Comparison of ENCODE assay signal across 1 cellular context in the genomic region with DNA sequence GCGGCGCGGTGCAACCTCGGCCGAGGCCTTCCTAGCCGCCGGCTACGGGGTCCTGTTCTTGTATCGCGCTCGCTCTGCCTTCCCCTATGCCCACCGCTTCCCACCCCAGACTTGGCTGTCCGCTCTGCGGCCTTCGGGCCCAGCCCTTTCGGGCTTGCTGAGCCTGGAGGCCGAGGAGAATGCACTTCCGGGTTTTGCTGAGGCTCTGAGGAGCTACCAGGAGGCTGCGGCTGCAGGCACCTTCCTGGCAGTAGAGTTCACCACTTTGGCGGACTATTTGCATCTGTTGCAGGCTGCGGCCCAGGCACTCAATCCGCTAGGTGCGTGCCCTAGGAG.
A peak's percentile ranks its signal among the peaks of the same experiment; 100 is the strongest.
TF ChIP-seq lines count a peak whose summit lies in the region.

No MANE protein-coding gene starts in this region.

TF ChIP-seq in K562, 482 proteins besides CTCF, POLR2A, EP300 and RAD21 (continues in another document):
- TF ChIP-seq HCFC1 (IDR thresholded peaks at IDR 0.05; ENCODE audit: low read depth, low read length) = no peak
- no peak for TF ChIP-seq BHLHE40 (IDR thresholded peaks at IDR 0.05; ENCODE audit: low read length)
- TF ChIP-seq, protein P1, sequence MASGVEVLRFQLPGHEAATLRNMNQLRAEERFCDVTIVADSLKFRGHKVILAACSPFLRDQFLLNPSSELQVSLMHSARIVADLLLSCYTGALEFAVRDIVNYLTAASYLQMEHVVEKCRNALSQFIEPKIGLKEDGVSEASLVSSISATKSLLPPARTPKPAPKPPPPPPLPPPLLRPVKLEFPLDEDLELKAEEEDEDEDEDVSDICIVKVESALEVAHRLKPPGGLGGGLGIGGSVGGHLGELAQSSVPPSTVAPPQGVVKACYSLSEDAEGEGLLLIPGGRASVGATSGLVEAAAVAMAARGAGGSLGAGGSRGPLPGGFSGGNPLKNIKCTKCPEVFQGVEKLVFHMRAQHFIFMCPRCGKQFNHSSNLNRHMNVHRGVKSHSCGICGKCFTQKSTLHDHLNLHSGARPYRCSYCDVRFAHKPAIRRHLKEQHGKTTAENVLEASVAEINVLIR (CRISPR knock-in tag; IDR thresholded peaks at IDR 0.05) = no peak
- TF ChIP-seq PHF8 (IDR thresholded peaks at IDR 0.05; ENCODE audit: borderline replicate concordance, low read length) = peak; percentile 39
- TF ChIP-seq RBFOX2 (IDR thresholded peaks at IDR 0.05; ENCODE audit: low read depth, low read length) = peak; percentile 82
- TF ChIP-seq SMARCA5 (IDR thresholded peaks at IDR 0.05) = no peak
- TF ChIP-seq MEF2A (IDR thresholded peaks at IDR 0.05; ENCODE audit: control insufficient read depth, low read depth, low read length) = no peak
- TF ChIP-seq ATF7 (IDR thresholded peaks at IDR 0.05) = no peak; the same call in 1 of the 2 replicates
- TF ChIP-seq, protein P2, sequence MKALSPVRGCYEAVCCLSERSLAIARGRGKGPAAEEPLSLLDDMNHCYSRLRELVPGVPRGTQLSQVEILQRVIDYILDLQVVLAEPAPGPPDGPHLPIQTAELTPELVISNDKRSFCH (CRISPR knock-in tag; IDR thresholded peaks at IDR 0.05) = no peak
- TF ChIP-seq, protein P2 (tag; IDR thresholded peaks at IDR 0.05) = no peak
- TF ChIP-seq ZNF311 (CRISPR knock-in tag; IDR thresholded peaks at IDR 0.05) = no peak
- TF ChIP-seq ZFP30 (CRISPR knock-in tag; IDR thresholded peaks at IDR 0.05; ENCODE audit: borderline replicate concordance) = no peak
- TF ChIP-seq, protein P3, sequence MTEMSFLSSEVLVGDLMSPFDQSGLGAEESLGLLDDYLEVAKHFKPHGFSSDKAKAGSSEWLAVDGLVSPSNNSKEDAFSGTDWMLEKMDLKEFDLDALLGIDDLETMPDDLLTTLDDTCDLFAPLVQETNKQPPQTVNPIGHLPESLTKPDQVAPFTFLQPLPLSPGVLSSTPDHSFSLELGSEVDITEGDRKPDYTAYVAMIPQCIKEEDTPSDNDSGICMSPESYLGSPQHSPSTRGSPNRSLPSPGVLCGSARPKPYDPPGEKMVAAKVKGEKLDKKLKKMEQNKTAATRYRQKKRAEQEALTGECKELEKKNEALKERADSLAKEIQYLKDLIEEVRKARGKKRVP (CRISPR knock-in tag; IDR thresholded peaks at IDR 0.05) = no peak
- peak; percentile 76 for TF ChIP-seq POLR2G (IDR thresholded peaks at IDR 0.05; ENCODE audit: low read depth, low read length)
- TF ChIP-seq TAF1 (IDR thresholded peaks at IDR 0.05; ENCODE audit: control insufficient read depth, extremely low read depth, insufficient read depth, low read length, severe bottlenecking) = peak; percentile 11
- TF ChIP-seq U2AF2 (optimal IDR thresholded peaks at IDR 0.05; ENCODE audit: low read depth, low read length) = no peak
- TF ChIP-seq ETV1 (tag; conservative IDR thresholded peaks at IDR 0.05; ENCODE audit: low read depth) = peak; percentile 51; the same call in 1 of the 2 replicates
- no peak for TF ChIP-seq ZKSCAN8 (CRISPR knock-in tag; IDR thresholded peaks at IDR 0.05)
- 0 out of 2 replicates have a peak, but pooled peaks have one; percentile 1 for TF ChIP-seq PML (IDR thresholded peaks at IDR 0.05; ENCODE audit: low read length)
- TF ChIP-seq, protein P4, sequence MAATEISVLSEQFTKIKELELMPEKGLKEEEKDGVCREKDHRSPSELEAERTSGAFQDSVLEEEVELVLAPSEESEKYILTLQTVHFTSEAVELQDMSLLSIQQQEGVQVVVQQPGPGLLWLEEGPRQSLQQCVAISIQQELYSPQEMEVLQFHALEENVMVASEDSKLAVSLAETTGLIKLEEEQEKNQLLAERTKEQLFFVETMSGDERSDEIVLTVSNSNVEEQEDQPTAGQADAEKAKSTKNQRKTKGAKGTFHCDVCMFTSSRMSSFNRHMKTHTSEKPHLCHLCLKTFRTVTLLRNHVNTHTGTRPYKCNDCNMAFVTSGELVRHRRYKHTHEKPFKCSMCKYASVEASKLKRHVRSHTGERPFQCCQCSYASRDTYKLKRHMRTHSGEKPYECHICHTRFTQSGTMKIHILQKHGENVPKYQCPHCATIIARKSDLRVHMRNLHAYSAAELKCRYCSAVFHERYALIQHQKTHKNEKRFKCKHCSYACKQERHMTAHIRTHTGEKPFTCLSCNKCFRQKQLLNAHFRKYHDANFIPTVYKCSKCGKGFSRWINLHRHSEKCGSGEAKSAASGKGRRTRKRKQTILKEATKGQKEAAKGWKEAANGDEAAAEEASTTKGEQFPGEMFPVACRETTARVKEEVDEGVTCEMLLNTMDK (IDR thresholded peaks at IDR 0.05; ENCODE audit: borderline replicate concordance, insufficient read depth, low read depth, low read length, poor library complexity, severe bottlenecking) = no peak
- no peak; the same call in 1 of the 2 replicates for TF ChIP-seq TAF7 (tag; IDR thresholded peaks at IDR 0.05)
- no peak for TF ChIP-seq BCOR (IDR thresholded peaks at IDR 0.05)
- no peak for TF ChIP-seq THRAP3 (IDR thresholded peaks at IDR 0.05; ENCODE audit: borderline replicate concordance)
- no peak for TF ChIP-seq BCL6 (CRISPR knock-in tag; IDR thresholded peaks at IDR 0.05)
- no peak for TF ChIP-seq NR2C2 (CRISPR knock-in tag; IDR thresholded peaks at IDR 0.05)
- TF ChIP-seq NR2C2 (tag; IDR thresholded peaks at IDR 0.05) = peak; percentile 84
- no peak for TF ChIP-seq SMARCA4 (IDR thresholded peaks at IDR 0.05)
- no peak for TF ChIP-seq IRF2 (CRISPR knock-in tag; IDR thresholded peaks at IDR 0.05)
- TF ChIP-seq, protein P5, sequence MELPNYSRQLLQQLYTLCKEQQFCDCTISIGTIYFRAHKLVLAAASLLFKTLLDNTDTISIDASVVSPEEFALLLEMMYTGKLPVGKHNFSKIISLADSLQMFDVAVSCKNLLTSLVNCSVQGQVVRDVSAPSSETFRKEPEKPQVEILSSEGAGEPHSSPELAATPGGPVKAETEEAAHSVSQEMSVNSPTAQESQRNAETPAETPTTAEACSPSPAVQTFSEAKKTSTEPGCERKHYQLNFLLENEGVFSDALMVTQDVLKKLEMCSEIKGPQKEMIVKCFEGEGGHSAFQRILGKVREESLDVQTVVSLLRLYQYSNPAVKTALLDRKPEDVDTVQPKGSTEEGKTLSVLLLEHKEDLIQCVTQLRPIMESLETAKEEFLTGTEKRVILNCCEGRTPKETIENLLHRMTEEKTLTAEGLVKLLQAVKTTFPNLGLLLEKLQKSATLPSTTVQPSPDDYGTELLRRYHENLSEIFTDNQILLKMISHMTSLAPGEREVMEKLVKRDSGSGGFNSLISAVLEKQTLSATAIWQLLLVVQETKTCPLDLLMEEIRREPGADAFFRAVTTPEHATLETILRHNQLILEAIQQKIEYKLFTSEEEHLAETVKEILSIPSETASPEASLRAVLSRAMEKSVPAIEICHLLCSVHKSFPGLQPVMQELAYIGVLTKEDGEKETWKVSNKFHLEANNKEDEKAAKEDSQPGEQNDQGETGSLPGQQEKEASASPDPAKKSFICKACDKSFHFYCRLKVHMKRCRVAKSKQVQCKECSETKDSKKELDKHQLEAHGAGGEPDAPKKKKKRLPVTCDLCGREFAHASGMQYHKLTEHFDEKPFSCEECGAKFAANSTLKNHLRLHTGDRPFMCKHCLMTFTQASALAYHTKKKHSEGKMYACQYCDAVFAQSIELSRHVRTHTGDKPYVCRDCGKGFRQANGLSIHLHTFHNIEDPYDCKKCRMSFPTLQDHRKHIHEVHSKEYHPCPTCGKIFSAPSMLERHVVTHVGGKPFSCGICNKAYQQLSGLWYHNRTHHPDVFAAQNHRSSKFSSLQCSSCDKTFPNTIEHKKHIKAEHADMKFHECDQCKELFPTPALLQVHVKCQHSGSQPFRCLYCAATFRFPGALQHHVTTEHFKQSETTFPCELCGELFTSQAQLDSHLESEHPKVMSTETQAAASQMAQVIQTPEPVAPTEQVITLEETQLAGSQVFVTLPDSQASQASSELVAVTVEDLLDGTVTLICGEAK (IDR thresholded peaks at IDR 0.05) = 0 out of 2 replicates have a peak, but pooled peaks have one; percentile 36
- TF ChIP-seq, protein P5 (CRISPR knock-in tag; IDR thresholded peaks at IDR 0.05) = no peak
- peak; percentile 34 for TF ChIP-seq RBBP5 (IDR thresholded peaks at IDR 0.05; ENCODE audit: borderline replicate concordance, insufficient read depth, low read length, poor library complexity, severe bottlenecking)
- TF ChIP-seq NUFIP1 (IDR thresholded peaks at IDR 0.05; ENCODE audit: partially characterized antibody) = no peak
- TF ChIP-seq CHD2 (IDR thresholded peaks at IDR 0.05; ENCODE audit: low read depth, low read length) = no peak
- TF ChIP-seq SP2 (IDR thresholded peaks at IDR 0.05; ENCODE audit: extremely low read depth, low read depth, low read length, poor library complexity, severe bottlenecking) = no peak
- no peak for TF ChIP-seq HMG20B (CRISPR knock-in tag; IDR thresholded peaks at IDR 0.05)
- TF ChIP-seq ZSCAN32 (CRISPR knock-in tag; IDR thresholded peaks at IDR 0.05) = no peak
- TF ChIP-seq SMARCE1 (IDR thresholded peaks at IDR 0.05) = no peak
- no peak for TF ChIP-seq SNIP1 (IDR thresholded peaks at IDR 0.05; ENCODE audit: low read depth)
- TF ChIP-seq ZNF408 (CRISPR knock-in tag; IDR thresholded peaks at IDR 0.05; ENCODE audit: low read depth) = no peak
- TF ChIP-seq, protein P6, sequence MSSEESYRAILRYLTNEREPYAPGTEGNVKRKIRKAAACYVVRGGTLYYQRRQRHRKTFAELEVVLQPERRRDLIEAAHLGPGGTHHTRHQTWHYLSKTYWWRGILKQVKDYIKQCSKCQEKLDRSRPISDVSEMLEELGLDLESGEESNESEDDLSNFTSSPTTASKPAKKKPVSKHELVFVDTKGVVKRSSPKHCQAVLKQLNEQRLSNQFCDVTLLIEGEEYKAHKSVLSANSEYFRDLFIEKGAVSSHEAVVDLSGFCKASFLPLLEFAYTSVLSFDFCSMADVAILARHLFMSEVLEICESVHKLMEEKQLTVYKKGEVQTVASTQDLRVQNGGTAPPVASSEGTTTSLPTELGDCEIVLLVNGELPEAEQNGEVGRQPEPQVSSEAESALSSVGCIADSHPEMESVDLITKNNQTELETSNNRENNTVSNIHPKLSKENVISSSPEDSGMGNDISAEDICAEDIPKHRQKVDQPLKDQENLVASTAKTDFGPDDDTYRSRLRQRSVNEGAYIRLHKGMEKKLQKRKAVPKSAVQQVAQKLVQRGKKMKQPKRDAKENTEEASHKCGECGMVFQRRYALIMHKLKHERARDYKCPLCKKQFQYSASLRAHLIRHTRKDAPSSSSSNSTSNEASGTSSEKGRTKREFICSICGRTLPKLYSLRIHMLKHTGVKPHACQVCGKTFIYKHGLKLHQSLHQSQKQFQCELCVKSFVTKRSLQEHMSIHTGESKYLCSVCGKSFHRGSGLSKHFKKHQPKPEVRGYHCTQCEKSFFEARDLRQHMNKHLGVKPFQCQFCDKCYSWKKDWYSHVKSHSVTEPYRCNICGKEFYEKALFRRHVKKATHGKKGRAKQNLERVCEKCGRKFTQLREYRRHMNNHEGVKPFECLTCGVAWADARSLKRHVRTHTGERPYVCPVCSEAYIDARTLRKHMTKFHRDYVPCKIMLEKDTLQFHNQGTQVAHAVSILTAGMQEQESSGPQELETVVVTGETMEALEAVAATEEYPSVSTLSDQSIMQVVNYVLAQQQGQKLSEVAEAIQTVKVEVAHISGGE (CRISPR knock-in tag; IDR thresholded peaks at IDR 0.05) = no peak
- TF ChIP-seq NR4A1 (CRISPR knock-in tag; IDR thresholded peaks at IDR 0.05) = 0 out of 2 replicates have a peak, but pooled peaks have one; percentile 10
- no peak for TF ChIP-seq NR4A1 (tag; IDR thresholded peaks at IDR 0.05)
- peak; percentile 99 for TF ChIP-seq PHF20 (IDR thresholded peaks at IDR 0.05; ENCODE audit: partially characterized antibody)
- TF ChIP-seq SPI1 (IDR thresholded peaks at IDR 0.05; ENCODE audit: borderline replicate concordance, low read depth, low read length) = peak; percentile 84
- no peak for TF ChIP-seq ZNF75A (CRISPR knock-in tag; IDR thresholded peaks at IDR 0.05)
- no peak for TF ChIP-seq ZNF24 (IDR thresholded peaks at IDR 0.05)
- TF ChIP-seq ZFP1 (CRISPR knock-in tag; IDR thresholded peaks at IDR 0.05) = no peak
- TF ChIP-seq MED1 (CRISPR knock-in tag; IDR thresholded peaks at IDR 0.05; ENCODE audit: borderline replicate concordance) = no peak
- no peak for TF ChIP-seq SIN3B (IDR thresholded peaks at IDR 0.05; ENCODE audit: low read depth)
- no peak for TF ChIP-seq PHB2 (IDR thresholded peaks at IDR 0.05; ENCODE audit: low read depth)
- TF ChIP-seq, protein P7, sequence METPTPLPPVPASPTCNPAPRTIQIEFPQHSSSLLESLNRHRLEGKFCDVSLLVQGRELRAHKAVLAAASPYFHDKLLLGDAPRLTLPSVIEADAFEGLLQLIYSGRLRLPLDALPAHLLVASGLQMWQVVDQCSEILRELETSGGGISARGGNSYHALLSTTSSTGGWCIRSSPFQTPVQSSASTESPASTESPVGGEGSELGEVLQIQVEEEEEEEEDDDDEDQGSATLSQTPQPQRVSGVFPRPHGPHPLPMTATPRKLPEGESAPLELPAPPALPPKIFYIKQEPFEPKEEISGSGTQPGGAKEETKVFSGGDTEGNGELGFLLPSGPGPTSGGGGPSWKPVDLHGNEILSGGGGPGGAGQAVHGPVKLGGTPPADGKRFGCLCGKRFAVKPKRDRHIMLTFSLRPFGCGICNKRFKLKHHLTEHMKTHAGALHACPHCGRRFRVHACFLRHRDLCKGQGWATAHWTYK (CRISPR knock-in tag; IDR thresholded peaks at IDR 0.05) = no peak
